In genomic region chr9:96177719-96178028, GRCh38 we compare ENCODE assay signal across 22 cellular contexts.
"Had no signal": no experiment of that assay in that cellular context is flagged by ENCODE, and none has a peak within 500 bp of the region (broad histone marks: within the 10 kb centered on the region; RNA-seq: fewer than 3 reads in every experiment).

No MANE protein-coding gene starts in this region.

- H3K9me3 ChIP-seq: heart left ventricle, left ventricle myocardium inferior, mucosa of descending colon, neutrophil, psoas muscle, right atrium auricular region, right lobe of liver, suprapubic skin, thyroid gland, uterus had no signal

- H3K27ac ChIP-seq: heart left ventricle, left ventricle myocardium inferior, neutrophil, parathyroid adenoma, psoas muscle, right atrium auricular region, right lobe of liver, suprapubic skin, thyroid gland, uterus had no signal

- H3K9me3 Mint-ChIP-seq: natural killer cell treated with Interleukin-12 subunit alpha and Interleukin-12 subunit beta and Interleukin-15 and Interleukin-18, amount 100 ng/mL, for 72 hours; neural crest cell; stimulated activated naive B cell treated with anti-CD40 and anti-IgM and Interleukin-4, amounts not matched to agents 10 μg/mL and 1 μg/mL and 100 μg/mL, for 72 hours had no signal

- H3K36me3 ChIP-seq: heart left ventricle, left ventricle myocardium inferior, neutrophil, right atrium auricular region, right lobe of liver, suprapubic skin, thyroid gland, uterus had no signal

- H3K36me3 Mint-ChIP-seq: naive thymus-derived CD4-positive, alpha-beta T cell; natural killer cell treated with Interleukin-12 subunit alpha and Interleukin-12 subunit beta and Interleukin-15 and Interleukin-18, amount 100 ng/mL, for 72 hours; stimulated activated naive B cell treated with anti-CD40 and anti-IgM and Interleukin-4, amounts not matched to agents 10 μg/mL and 1 μg/mL and 100 μg/mL, for 72 hours had no signal

- H3K4me1 Mint-ChIP-seq: naive thymus-derived CD4-positive, alpha-beta T cell; stimulated activated naive B cell treated with anti-CD40 and anti-IgM and Interleukin-4, amounts not matched to agents 10 μg/mL and 1 μg/mL and 100 μg/mL, for 72 hours had no signal

- H3K4me3 Mint-ChIP-seq: naive thymus-derived CD4-positive, alpha-beta T cell; natural killer cell treated with Interleukin-12 subunit alpha and Interleukin-12 subunit beta and Interleukin-15 and Interleukin-18, amount 100 ng/mL, for 72 hours; neural crest cell; stimulated activated naive B cell treated with anti-CD40 and anti-IgM and Interleukin-4, amounts not matched to agents 10 μg/mL and 1 μg/mL and 100 μg/mL, for 72 hours had no signal

- H3K4me2 ChIP-seq: smooth muscle cell had no signal

- H3K27ac Mint-ChIP-seq: naive thymus-derived CD4-positive, alpha-beta T cell; natural killer cell treated with Interleukin-12 subunit alpha and Interleukin-12 subunit beta and Interleukin-15 and Interleukin-18, amount 100 ng/mL, for 72 hours; stimulated activated naive B cell treated with anti-CD40 and anti-IgM and Interleukin-4, amounts not matched to agents 10 μg/mL and 1 μg/mL and 100 μg/mL, for 72 hours had no signal

- ATAC-seq: naive thymus-derived CD4-positive, alpha-beta T cell; natural killer cell treated with Interleukin-12 subunit alpha and Interleukin-12 subunit beta and Interleukin-15 and Interleukin-18, amount 100 ng/mL, for 72 hours; psoas muscle; stimulated activated naive B cell treated with anti-CD40 and anti-IgM and Interleukin-4, amounts not matched to agents 10 μg/mL and 1 μg/mL and 100 μg/mL, for 72 hours; stimulated activated naive CD8-positive, alpha-beta T cell treated with anti-CD3 and anti-CD28 coated beads, Interleukin-15, Interleukin-2, amounts not matched to agents 100 U/mL and 50 U/mL, for 24 hours had no signal

- H3K4me1 ChIP-seq: parathyroid adenoma, psoas muscle, right atrium auricular region, right lobe of liver, uterus had no signal

- H3K4me3 ChIP-seq: heart left ventricle, left ventricle myocardium inferior, lung, mucosa of descending colon, psoas muscle, right atrium auricular region, right lobe of liver, smooth muscle cell, suprapubic skin, thyroid gland, uterus had no signal

- DNase-seq: islet precursor cell; left ventricle myocardium inferior; naive thymus-derived CD4-positive, alpha-beta T cell; psoas muscle; right lobe of liver; stimulated activated CD4-positive, alpha-beta T cell treated with anti-CD3 and anti-CD28 coated beads, Interleukin-2, amount 100 ng/mL, for 24 hours; stimulated activated CD4-positive, alpha-beta T cell treated with anti-CD3 and anti-CD28 coated beads, Interleukin-4, amount 100 ng/mL, for 1 hour; stimulated activated naive B cell treated with anti-CD40 and anti-IgM and Interleukin-4, amounts not matched to agents 10 μg/mL and 1 μg/mL and 100 μg/mL, for 72 hours; stimulated activated naive CD8-positive, alpha-beta T cell treated with anti-CD3 and anti-CD28 coated beads, Interleukin-15, Interleukin-2, amounts not matched to agents 100 U/mL and 50 U/mL, for 24 hours; thyroid gland; trophoblast cell; uterus had no signal

- H3K27me3 ChIP-seq: right atrium auricular region, right lobe of liver, thyroid gland, uterus had no signal
